In genomic region chr5:34685485-34686197, GRCh38 we compare ENCODE assay signal across 10 cellular contexts. TPM values are rescaled to one million over a fixed set of nuclear protein-coding genes. Genes with fewer than 3 reads are reported as not detected.
A peak's percentile ranks its signal among the peaks of the same experiment; 100 is the strongest.
DNase-seq lines count a peak whose midpoint lies in the region; ATAC-seq and TF ChIP-seq lines count a peak whose summit lies in the region.
"Had no signal": no experiment of that assay in that cellular context is flagged by ENCODE, and none has a peak within 500 bp of the region (broad histone marks: within the 10 kb centered on the region; RNA-seq: fewer than 3 reads in every experiment).

No MANE protein-coding gene starts in this region.

- H3K9me3 ChIP-seq in SK-N-MC (ENCODE audit: low read depth, low read length) = no peaks in the 10 kb centered on the region

- no peak for ATAC-seq in GM21786 (IDR thresholded peaks at IDR 0.05; ENCODE audit: unreplicated experiment)
- ATAC-seq: activated CD8-positive, alpha-beta memory T cell treated with anti-CD3 and anti-CD28 coated beads, Interleukin-2, amount 10 ng/mL, durations not matched to agents 7 days and 5 days had no signal

- peak; percentile 4 for TF ChIP-seq CTCF in fibroblast of the aortic adventitia (IDR thresholded peaks at IDR 0.05; ENCODE audit: insufficient read depth, low read length)

- H3K27ac ChIP-seq in SK-N-MC = no peak overlapping the region

- DNase-seq in HCEC 1CT = peak; percentile 71
- peak; percentile 12 for DNase-seq in SK-N-MC (ENCODE audit: low read depth, low spot score)
- DNase-seq in fibroblast of the aortic adventitia (ENCODE audit: low read depth) = peak; percentile 65
- peak; percentile 83 for DNase-seq in renal cortical epithelial cell (ENCODE audit: low read depth)
- DNase-seq in effector CD8-positive, alpha-beta T cell (lab: John Stamatoyannopoulos, UW) = no peak
- DNase-seq in nucleus accumbens (lab: John Stamatoyannopoulos, UW) = no peak
- DNase-seq in NOMO-1 treated with DMSO at 0.1 percent for 48 hours (lab: John Stamatoyannopoulos, UW; ENCODE audit: unreplicated experiment) = no peak
- DNase-seq: activated CD8-positive, alpha-beta memory T cell treated with anti-CD3 and anti-CD28 coated beads, Interleukin-2, amount 10 ng/mL, durations not matched to agents 7 days and 5 days; stimulated activated CD4-positive, alpha-beta T cell treated with anti-CD3 and anti-CD28 coated beads, Interleukin-4, amount 100 ng/mL, for 24 hours had no signal

- H3K36me3 ChIP-seq in SK-N-MC (ENCODE audit: insufficient read depth, low read length) = no peaks in the 10 kb centered on the region

- H3K4me3 ChIP-seq in SK-N-MC (no peak overlapping the region), fibroblast of the aortic adventitia (ENCODE audit: low read depth, low read length) (no peak overlapping the region)

- no peak overlapping the region for H3K9ac ChIP-seq in SK-N-MC (ENCODE audit: insufficient read length)

RNA-seq across cellular contexts. Expression of gene RAI14, which starts 29.5 kb away (rescaled TPM):
- total RNA-seq in fibroblast of the aortic adventitia (ENCODE audit: low replicate concordance) (85.9 and 100 TPM in 2 replicates), renal cortical epithelial cell (174 and 209 TPM in 2 replicates)

Comparison
In these comparisons a context has a peak if more than half of its experiments do, and no peak if none do; other contexts are left out.
1. DNase-seq: peak in HCEC 1CT (single experiment), SK-N-MC (single experiment), fibroblast of the aortic adventitia (single experiment) and renal cortical epithelial cell (single experiment); none in effector CD8-positive, alpha-beta T cell (single experiment), nucleus accumbens (0 of 56) and NOMO-1 treated with DMSO at 0.1 percent for 48 hours (single experiment).